ENCODE assay signal across 8 cellular contexts in the genomic region with DNA sequence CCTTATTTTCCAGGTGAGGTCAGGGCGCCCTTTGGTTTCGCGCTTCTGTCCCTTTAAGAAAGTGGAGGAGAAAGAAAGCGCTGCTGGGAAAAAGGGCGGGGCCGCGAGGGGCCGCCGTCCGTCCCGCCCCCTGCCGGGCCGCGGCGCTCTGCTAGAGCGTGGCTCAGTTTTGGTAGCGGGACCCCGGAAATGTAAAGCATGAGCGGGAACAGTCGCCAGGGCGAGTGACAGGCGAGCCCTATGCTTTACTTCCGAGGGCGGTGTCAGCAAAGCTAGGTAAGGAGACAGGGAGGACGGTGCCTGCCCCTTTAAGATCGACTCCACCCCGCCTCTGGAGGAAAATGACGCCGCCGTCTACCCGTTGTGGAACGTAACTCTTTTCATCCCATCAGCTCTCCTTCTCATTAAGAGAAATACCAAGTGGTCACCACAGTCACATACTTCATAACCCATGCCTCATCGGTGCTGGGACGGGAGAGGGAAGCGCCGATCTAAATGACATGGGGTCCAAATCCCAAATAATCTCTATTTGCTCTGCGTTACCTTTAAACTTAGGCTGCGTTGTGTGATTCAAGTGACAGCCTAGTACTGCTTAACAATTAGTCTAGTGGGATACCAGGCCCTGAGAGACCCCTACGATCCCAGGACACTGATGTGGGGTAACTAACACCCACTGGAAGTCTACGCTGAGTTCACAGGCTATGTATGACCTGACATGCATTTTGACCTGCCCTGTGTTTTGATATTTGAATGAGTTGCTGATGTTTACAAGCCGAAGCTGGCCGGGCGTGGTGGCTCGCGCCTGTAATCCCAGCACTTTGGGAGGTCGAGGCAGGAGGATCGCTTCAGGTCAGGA. TPM values are rescaled to one million over a fixed set of nuclear protein-coding genes. Genes with fewer than 3 reads are reported as not detected.
DNase-seq lines count a peak whose midpoint lies in the region; ATAC-seq and TF ChIP-seq lines count a peak whose summit lies in the region.

Gene ETFBKMT (plus strand): TSS at position 602 of the 856 bp plus-strand sequence. CDS start 2,266 bp downstream, outside the sequence.

- H3K4me3 ChIP-seq in BJ (ENCODE audit: low read depth, low read length) (peak within 1 kb of the TSS; percentile 72), coronary artery (peak within 1 kb of the TSS; percentile 77)

- ATAC-seq in HG03442 (IDR thresholded peaks at IDR 0.05; ENCODE audit: unreplicated experiment) (peak; percentile 99), left colon (peak; percentile 94)

- H3K27ac Mint-ChIP-seq in activated CD4-positive, alpha-beta T cell treated with anti-CD3 and anti-CD28 coated beads, Interleukin-2, amount 10 ng/mL, durations not matched to agents 24 days and 14 days: peak within 1 kb of the TSS; percentile 99

- peak within 1 kb of the TSS; percentile 93 for H3K4me3 Mint-ChIP-seq in activated CD4-positive, alpha-beta T cell treated with anti-CD3 and anti-CD28 coated beads, Interleukin-2, amount 10 ng/mL, durations not matched to agents 24 days and 14 days

- TF ChIP-seq CTCF in BJ (IDR thresholded peaks at IDR 0.05; ENCODE audit: insufficient read depth, low read depth, low read length): peak; percentile 50
- TF ChIP-seq CTCF in coronary artery (IDR thresholded peaks at IDR 0.05): no peak

- H3K9me3 Mint-ChIP-seq in activated CD4-positive, alpha-beta T cell treated with anti-CD3 and anti-CD28 coated beads, Interleukin-2, amount 10 ng/mL, durations not matched to agents 24 days and 14 days: peaks cover 3% of the 10 kb centered on the region

- POLR2A ChIA-PET in BJ (lab: Charles Lee): interaction anchor here (0.5 to 0.7 kb wide), 2 partner anchors 300 to 798 kb away, joined by 3 to 13 read pairs; no protein-coding TSS in a partner anchor

- no peaks in the 10 kb centered on the region for H3K27me3 ChIP-seq in BJ (ENCODE audit: control insufficient read depth, insufficient read depth, low read length)

- H3K27me3 Mint-ChIP-seq in activated CD4-positive, alpha-beta T cell treated with anti-CD3 and anti-CD28 coated beads, Interleukin-2, amount 10 ng/mL, durations not matched to agents 24 days and 14 days: no peaks in the 10 kb centered on the region

- H3K36me3 Mint-ChIP-seq in activated CD4-positive, alpha-beta T cell treated with anti-CD3 and anti-CD28 coated beads, Interleukin-2, amount 10 ng/mL, durations not matched to agents 24 days and 14 days (ENCODE audit: low read depth): peaks cover 2% of the 10 kb centered on the region

- intact Hi-C loops in activated CD4-positive, alpha-beta T cell treated with anti-CD3 and anti-CD28 coated beads, Interleukin-2, amount 10 ng/mL, durations not matched to agents 24 days and 14 days (cut with micrococcal nuclease): loop anchor here (1.0 to 10.0 kb wide), 11 partner anchors 23 to 1096 kb away; partner anchors contain the start of genes AMN1, BICD1, RESF1 and SINHCAF
- intact Hi-C loops in left colon (cut with DNase I, micrococcal nuclease): loop anchor here in 1 of 2 donors (10.0 kb wide), 1 partner anchor 645 kb away; no protein-coding TSS in a partner anchor

- peak within 1 kb of the TSS; percentile 90 to 96 for H3K27ac ChIP-seq in coronary artery

- peaks cover 15% of the 10 kb centered on the region for H3K4me1 Mint-ChIP-seq in activated CD4-positive, alpha-beta T cell treated with anti-CD3 and anti-CD28 coated beads, Interleukin-2, amount 10 ng/mL, durations not matched to agents 24 days and 14 days

- peak; percentile 44 for DNase-seq in BJ (ENCODE audit: low read depth)
- peak; percentile 75 for DNase-seq in GM19238 (ENCODE audit: insufficient read length, low spot score)
- peak; percentile 89 to 96 for DNase-seq in NCI-H524 (lab: John Stamatoyannopoulos, UW)
- DNase-seq in activated CD4-positive, alpha-beta T cell treated with anti-CD3 and anti-CD28 coated beads, Interleukin-2, amount 10 ng/mL, durations not matched to agents 24 days and 14 days: peak; percentile 98
- DNase-seq in coronary artery (ENCODE audit: low spot score): peak; percentile 91
- DNase-seq in left colon: peak; percentile 91 to 95
- DNase-seq in stimulated activated CD4-positive, alpha-beta T cell treated with anti-CD3 and anti-CD28 coated beads, Interleukin-1b, Interleukin-23, amount 100 ng/mL, for 48 hours: peak; percentile 96

- CTCF ChIA-PET in BJ (lab: Yijun Ruan, JAX): no interaction called here

- peaks cover 1% of the 10 kb centered on the region; the same call in 1 of the 2 replicates for H3K36me3 ChIP-seq in BJ (ENCODE audit: control insufficient read depth, insufficient read depth, low read length)

RNA-seq across cellular contexts. Expression of gene ETFBKMT, which starts in this region (rescaled TPM):
- polyA plus RNA-seq in BJ (2011; rRNA removed): 0.94 and 1.5 TPM in 2 replicates
- polyA minus RNA-seq in BJ (2011; rRNA and poly(A)+ RNA removed): 1.9 TPM in 2 replicates
- 0.52 and 0.84 TPM in 2 replicates for total RNA-seq in activated CD4-positive, alpha-beta T cell treated with anti-CD3 and anti-CD28 coated beads, Interleukin-2, amount 10 ng/mL, durations not matched to agents 24 days and 14 days
- total RNA-seq in left colon: 1 to 10 TPM; 2.9 to 5.2 TPM

Comparison
In these comparisons a context has a peak if more than half of its experiments do, and no peak if none do; other contexts are left out.
1. Peak in every context shown above with its lines: DNase-seq, ATAC-seq, H3K4me3 ChIP-seq and H3K27ac ChIP-seq.
2. Peak in DNase-seq in activated CD4-positive, alpha-beta T cell treated with anti-CD3 and anti-CD28 coated beads, Interleukin-2, amount 10 ng/mL, durations not matched to agents 24 days and 14 days; RNA of the gene not detected or under 1 TPM.
3. DNase-seq: peak in every context shown above with its lines; median percentile 98 in activated CD4-positive, alpha-beta T cell treated with anti-CD3 and anti-CD28 coated beads, Interleukin-2, amount 10 ng/mL, durations not matched to agents 24 days and 14 days; 96 in stimulated activated CD4-positive, alpha-beta T cell treated with anti-CD3 and anti-CD28 coated beads, Interleukin-1b, Interleukin-23, amount 100 ng/mL, for 48 hours; 93 in left colon; 92 in NCI-H524; 91 in coronary artery; 75 in GM19238; 44 in BJ.